ENCODE assay signal across 13 cellular contexts in genomic region chr10:75018873-75019272, GRCh38.
DNase-seq lines count a peak whose midpoint lies in the region; ATAC-seq and TF ChIP-seq lines count a peak whose summit lies in the region.
"Had no signal": no experiment of that assay in that cellular context is flagged by ENCODE, and none has a peak within 500 bp of the region (broad histone marks: within the 10 kb centered on the region; RNA-seq: fewer than 3 reads in every experiment).

No MANE protein-coding gene starts in this region.

- peak overlapping the region; percentile 60 for H3K27ac ChIP-seq in BLaER1
- H3K27ac ChIP-seq in Karpas-422 (ENCODE audit: low read length) = peak overlapping the region; percentile 58
- H3K27ac ChIP-seq in SJCRH30 = peak overlapping the region; percentile 51

- H3K9me2 ChIP-seq in Karpas-422 (replicated peaks; ENCODE audit: insufficient read depth, low read length) = no peaks in the 10 kb centered on the region

- H3K9me3 ChIP-seq in BLaER1 (no peaks in the 10 kb centered on the region), Karpas-422 (ENCODE audit: low read length) (no peaks in the 10 kb centered on the region), SJCRH30 (replicated peaks) (no peaks in the 10 kb centered on the region)
- H3K9me3 ChIP-seq: MG63 had no signal

- H3K4me3 ChIP-seq in BLaER1 = no peak overlapping the region
- no peak overlapping the region; the same call in 1 of the 2 replicates for H3K4me3 ChIP-seq in Karpas-422 (ENCODE audit: low read length)
- no peak overlapping the region for H3K4me3 ChIP-seq in SJCRH30
- H3K4me3 ChIP-seq: MG63 had no signal

- peak overlapping the region; percentile 67 for H3K4me3 Mint-ChIP-seq in glutamatergic neuron (ENCODE audit: unreplicated experiment)
- H3K4me3 Mint-ChIP-seq: activated CD4-positive, alpha-beta memory T cell treated with anti-CD3 and anti-CD28 coated beads, Interleukin-2, amount 10 ng/mL, durations not matched to agents 7 days and 5 days; central memory CD8-positive, alpha-beta T cell had no signal

- peaks cover 10% of the 10 kb centered on the region for H3K9me3 Mint-ChIP-seq in glutamatergic neuron (ENCODE audit: unreplicated experiment)
- H3K9me3 Mint-ChIP-seq: activated CD4-positive, alpha-beta memory T cell treated with anti-CD3 and anti-CD28 coated beads, Interleukin-2, amount 10 ng/mL, durations not matched to agents 7 days and 5 days; activated T-helper 2 cell treated with anti-CD3 and anti-CD28 coated beads, Interferon-gamma antibody, Interleukin-2, Interleukin-4, amounts not matched to agents 10 μg/mL and 5 μg/mL and 100 μg/mL, durations not matched to agents 14 hours and 24 hours and 36 hours; central memory CD8-positive, alpha-beta T cell had no signal

- no peak overlapping the region for H2AFZ ChIP-seq in Karpas-422 (ENCODE audit: low read length)

- no peak overlapping the region; the same call in 1 of the 2 replicates for H3K9ac ChIP-seq in BLaER1
- H3K9ac ChIP-seq in Karpas-422 (ENCODE audit: low read length) = 0 out of 2 replicates have a peak overlapping the region, but pooled peaks have one; percentile 4

- H4K20me1 ChIP-seq in BLaER1 (no peaks in the 10 kb centered on the region), Karpas-422 (ENCODE audit: insufficient read depth, low read depth, low read length) (no peaks in the 10 kb centered on the region)

- DNase-seq in Karpas-422 (no peak), SJCRH30 (no peak), glutamatergic neuron (no peak), GM03348 (ENCODE audit: low spot score) (no peak), cerebellum (ENCODE audit: low spot score) (no peak)
- no peak for DNase-seq in stimulated activated CD4-positive, alpha-beta T cell treated with anti-CD3 and anti-CD28 coated beads, Interleukin-2, amount 100 ng/mL, for 48 hours
- DNase-seq: activated CD4-positive, alpha-beta memory T cell treated with anti-CD3 and anti-CD28 coated beads, Interleukin-2, amount 10 ng/mL, durations not matched to agents 7 days and 5 days; MG63; NCI-H2029 had no signal

- H3K4me1 Mint-ChIP-seq in glutamatergic neuron (ENCODE audit: low read depth, unreplicated experiment) = peaks cover 58% of the 10 kb centered on the region

- H3K4me1 ChIP-seq in BLaER1 = peaks cover 42% of the 10 kb centered on the region
- H3K4me1 ChIP-seq in Karpas-422 (ENCODE audit: low read length) = peaks cover 68% of the 10 kb centered on the region
- H3K4me1 ChIP-seq in SJCRH30 = peaks cover 23% of the 10 kb centered on the region

- H3K36me3 ChIP-seq in BLaER1 (peaks cover 60% of the 10 kb centered on the region), Karpas-422 (ENCODE audit: insufficient read depth, low read length) (peaks cover 4% of the 10 kb centered on the region; the same call in 1 of the 2 replicates), SJCRH30 (peaks cover 4% of the 10 kb centered on the region; the same call in 1 of the 2 replicates)

- H3K27ac Mint-ChIP-seq in glutamatergic neuron (ENCODE audit: unreplicated experiment) = peak overlapping the region; percentile 96
- H3K27ac Mint-ChIP-seq: activated CD4-positive, alpha-beta memory T cell treated with anti-CD3 and anti-CD28 coated beads, Interleukin-2, amount 10 ng/mL, durations not matched to agents 7 days and 5 days; activated T-helper 2 cell treated with anti-CD3 and anti-CD28 coated beads, Interferon-gamma antibody, Interleukin-2, Interleukin-4, amounts not matched to agents 10 μg/mL and 5 μg/mL and 100 μg/mL, durations not matched to agents 14 hours and 24 hours and 36 hours had no signal

- H3K36me3 Mint-ChIP-seq in glutamatergic neuron (ENCODE audit: unreplicated experiment) = peaks cover 6% of the 10 kb centered on the region

- H3K79me2 ChIP-seq in Karpas-422 (ENCODE audit: low read length) = peaks cover 2% of the 10 kb centered on the region; the same call in 1 of the 2 replicates

- no peak for ATAC-seq in HG03460 (IDR thresholded peaks at IDR 0.05; ENCODE audit: unreplicated experiment)

- peaks cover 12% of the 10 kb centered on the region for H3K27me3 Mint-ChIP-seq in glutamatergic neuron (ENCODE audit: unreplicated experiment)
- H3K27me3 Mint-ChIP-seq: activated CD4-positive, alpha-beta memory T cell treated with anti-CD3 and anti-CD28 coated beads, Interleukin-2, amount 10 ng/mL, durations not matched to agents 7 days and 5 days; central memory CD8-positive, alpha-beta T cell had no signal

- no peak for TF ChIP-seq CTCF in glutamatergic neuron (IDR thresholded peaks at IDR 0.05; ENCODE audit: partially characterized antibody, unreplicated experiment)

- H3K27me3 ChIP-seq in BLaER1 (no peaks in the 10 kb centered on the region), Karpas-422 (ENCODE audit: low read length) (no peaks in the 10 kb centered on the region), SJCRH30 (no peaks in the 10 kb centered on the region)
- H3K27me3 ChIP-seq: MG63 had no signal

- peak overlapping the region; percentile 47 for H3K4me2 ChIP-seq in BLaER1
- peak overlapping the region; percentile 13 for H3K4me2 ChIP-seq in Karpas-422 (ENCODE audit: low read depth, low read length, poor library complexity, severe bottlenecking)
